In genomic region chr16:454397-454940, GRCh38 we compare ENCODE assay signal across 13 cellular contexts.
"Had no signal": no experiment of that assay in that cellular context is flagged by ENCODE, and none has a peak within 500 bp of the region (broad histone marks: within the 10 kb centered on the region; RNA-seq: fewer than 3 reads in every experiment).

No MANE protein-coding gene starts in this region.

- H3K4me3 Mint-ChIP-seq: activated T-cell treated with anti-CD3 and anti-CD28 coated beads, Interleukin-2, amount 50 U/mL, for 24 hours; stimulated activated naive CD8-positive, alpha-beta T cell treated with anti-CD3 and anti-CD28 coated beads, Interleukin-15, Interleukin-2, amounts not matched to agents 100 ng/mL and 50 ng/mL, for 24 hours had no signal

- H3K4me3 ChIP-seq: psoas muscle, right lobe of liver, smooth muscle cell, suprapubic skin had no signal

- H3K27me3 Mint-ChIP-seq: activated T-cell treated with anti-CD3 and anti-CD28 coated beads, Interleukin-2, amount 50 U/mL, for 24 hours; stimulated activated naive CD8-positive, alpha-beta T cell treated with anti-CD3 and anti-CD28 coated beads, Interleukin-15, Interleukin-2, amounts not matched to agents 100 ng/mL and 50 ng/mL, for 24 hours had no signal

- H3K27me3 ChIP-seq: right lobe of liver, suprapubic skin had no signal

- H3K36me3 ChIP-seq: right lobe of liver, suprapubic skin had no signal

- ATAC-seq: psoas muscle, right lobe of liver had no signal

- H3K4me2 ChIP-seq: smooth muscle cell had no signal

- H3K9me3 ChIP-seq: psoas muscle, right lobe of liver, suprapubic skin had no signal

- H3K27ac Mint-ChIP-seq: activated T-cell treated with anti-CD3 and anti-CD28 coated beads, Interleukin-2, amount 50 U/mL, for 24 hours; stimulated activated naive CD8-positive, alpha-beta T cell treated with anti-CD3 and anti-CD28 coated beads, Interleukin-15, Interleukin-2, amounts not matched to agents 100 ng/mL and 50 ng/mL, for 24 hours had no signal

- H3K9me3 Mint-ChIP-seq: activated T-cell treated with anti-CD3 and anti-CD28 coated beads, Interleukin-2, amount 50 U/mL, for 24 hours; stimulated activated naive CD8-positive, alpha-beta T cell treated with anti-CD3 and anti-CD28 coated beads, Interleukin-15, Interleukin-2, amounts not matched to agents 100 ng/mL and 50 ng/mL, for 24 hours had no signal

- DNase-seq: activated CD4-positive, alpha-beta T cell treated with anti-CD3 and anti-CD28 coated beads for 1 hour; activated CD4-positive, alpha-beta T cell treated with anti-CD3 and anti-CD28 coated beads, Interleukin-2, amount 50 U/mL, for 4 hours; activated effector memory CD4-positive, alpha-beta T cell treated with Interleukin-2 at 50 U/mL for 16 hours; activated naive CD4-positive, alpha-beta T cell treated with anti-CD3 and anti-CD28 coated beads, Interleukin-2, amount 50 U/mL, for 16 hours; activated T-cell treated with anti-CD3 and anti-CD28 coated beads, Interleukin-2, amount 50 U/mL, for 24 hours; foreskin fibroblast; kidney glomerular epithelial cell; mesendoderm; psoas muscle; right lobe of liver had no signal

- H3K27ac ChIP-seq: psoas muscle, right lobe of liver, suprapubic skin had no signal
